In genomic region chr3:17655743-17656142, GRCh38 we compare ENCODE assay signal across 1 cellular context.
TF ChIP-seq lines count a peak whose summit lies in the region.

No MANE protein-coding gene starts in this region.

TF ChIP-seq in GM12878, 131 proteins besides CTCF, POLR2A, EP300 and RAD21 (continued from another document):
- TF ChIP-seq ZBTB40 (IDR thresholded peaks at IDR 0.05; ENCODE audit: borderline replicate concordance) (no peak), IRF3 (IDR thresholded peaks at IDR 0.05) (no peak), CBX3 (IDR thresholded peaks at IDR 0.05; ENCODE audit: borderline replicate concordance, low read depth) (no peak), PBX3 (IDR thresholded peaks at IDR 0.05; ENCODE audit: insufficient replicate concordance, low read depth, low read length) (no peak), CREM (IDR thresholded peaks at IDR 0.05; ENCODE audit: low read depth) (0 out of 2 replicates have a peak, but pooled peaks have one; percentile 17), NR2C2 (IDR thresholded peaks at IDR 0.05; ENCODE audit: borderline replicate concordance, control insufficient read depth, insufficient read length, low read depth) (no peak), TBL1XR1 (IDR thresholded peaks at IDR 0.05; ENCODE audit: low read depth, low read length) (no peak), ZNF207 (IDR thresholded peaks at IDR 0.05; ENCODE audit: borderline replicate concordance) (no peak), STAT3 (IDR thresholded peaks at IDR 0.05; ENCODE audit: low read depth, low read length) (no peak), TCF3 (IDR thresholded peaks at IDR 0.05; ENCODE audit: borderline replicate concordance, insufficient read depth, low read depth, low read length) (no peak), RB1 (IDR thresholded peaks at IDR 0.05; ENCODE audit: borderline replicate concordance) (no peak), TAF1 (IDR thresholded peaks at IDR 0.05; ENCODE audit: borderline replicate concordance, low read depth, low read length) (no peak), ZNF217 (IDR thresholded peaks at IDR 0.05) (peak; percentile 63; the same call in 1 of the 2 replicates), SMARCA5 (IDR thresholded peaks at IDR 0.05) (no peak), MTA3 (IDR thresholded peaks at IDR 0.05; ENCODE audit: borderline replicate concordance, low read length) (no peak), JUNB (IDR thresholded peaks at IDR 0.05) (peak; percentile 48; the same call in 1 of the 2 replicates), NBN (IDR thresholded peaks at IDR 0.05) (no peak), CBFB (IDR thresholded peaks at IDR 0.05; ENCODE audit: low read depth) (no peak), RUNX3 (IDR thresholded peaks at IDR 0.05; ENCODE audit: low read length) (peak; percentile 73), ATF2 (IDR thresholded peaks at IDR 0.05; ENCODE audit: low read length) (no peak), LARP7 (IDR thresholded peaks at IDR 0.05) (no peak)
TF ChIP-seq in GM12878: peak in this region for 6.
